Comparison of ENCODE assay signal across 7 cellular contexts in the genomic region with DNA sequence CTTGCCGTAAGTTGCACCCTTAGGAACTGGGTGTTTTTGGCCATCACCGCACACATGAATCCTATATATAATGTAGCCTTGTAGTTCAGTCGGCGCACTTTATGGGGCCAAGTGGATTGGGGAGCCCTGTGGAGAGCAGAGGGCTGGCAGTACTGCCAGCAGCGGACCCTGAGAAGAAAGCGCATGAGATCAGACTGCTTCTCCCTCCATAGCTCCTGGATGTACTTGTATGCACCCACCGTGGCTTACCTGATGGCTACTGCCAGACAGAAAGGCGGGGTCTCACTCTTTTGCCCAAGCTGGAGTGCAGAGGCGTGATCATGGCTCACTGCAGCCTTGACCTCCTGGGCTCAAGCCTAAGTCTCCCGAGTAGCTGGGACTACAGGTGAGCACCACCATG. TPM values are rescaled to one million over a fixed set of nuclear protein-coding genes. Genes with fewer than 3 reads are reported as not detected.
"Had no signal": no experiment of that assay in that cellular context is flagged by ENCODE, and none has a peak within 500 bp of the region (broad histone marks: within the 10 kb centered on the region; RNA-seq: fewer than 3 reads in every experiment).

No MANE protein-coding gene starts in this region.

- H3K27ac ChIP-seq: HL-60 had no signal

- ATAC-seq: K562 had no signal

- DNase-seq: IMR-90, KBM-7, KG1 had no signal

- H3K4me3 Mint-ChIP-seq: IgD-negative memory B cell had no signal

- H3K4me3 ChIP-seq: K562 had no signal

- H3K4me1 Mint-ChIP-seq: IgD-negative memory B cell had no signal

- FAIRE-seq: HTR-8/SVneo, K562 had no signal

- H3K27ac Mint-ChIP-seq: IgD-negative memory B cell had no signal

RNA-seq across cellular contexts. Expression of a gene that starts 32.8 kb away (rescaled TPM):
- total RNA-seq: IMR-90, K562 had no signal
- polyA plus RNA-seq: IgD-negative memory B cell, IMR-90, K562 had no signal
